Comparison of ENCODE assay signal across 13 cellular contexts in genomic region chr7:87155788-87156187, GRCh38. TPM values are rescaled to one million over a fixed set of nuclear protein-coding genes. Genes with fewer than 3 reads are reported as not detected.
DNase-seq lines count a peak whose midpoint lies in the region; ATAC-seq and TF ChIP-seq lines count a peak whose summit lies in the region.
"Had no signal": no experiment of that assay in that cellular context is flagged by ENCODE, and none has a peak within 500 bp of the region (broad histone marks: within the 10 kb centered on the region; RNA-seq: fewer than 3 reads in every experiment).

No MANE protein-coding gene starts in this region.

- TF ChIP-seq CTCF in WTC11 (IDR thresholded peaks at IDR 0.05), result no peak

- H3K27me3 ChIP-seq in iPS-18a (ENCODE audit: control insufficient read depth, insufficient read depth, low read length), result no peaks in the 10 kb centered on the region
- H3K27me3 ChIP-seq: left lung had no signal

- peaks cover 15% of the 10 kb centered on the region for H3K4me1 ChIP-seq in iPS-18a (ENCODE audit: control insufficient read depth, low read depth, low read length)

- peaks cover 12% of the 10 kb centered on the region for H3K36me3 ChIP-seq in iPS-18a (ENCODE audit: control insufficient read depth, low read depth, low read length)

- H3K36me3 Mint-ChIP-seq in activated T-cell treated with anti-CD3 and anti-CD28 coated beads, Interleukin-2, amount 50 U/mL, for 72 hours (ENCODE audit: insufficient read depth in 2 of 2), result peaks cover 13 to 19% of the 10 kb centered on the region in 2 donors
- H3K36me3 Mint-ChIP-seq in WTC11, result peaks cover 10% of the 10 kb centered on the region
- H3K36me3 Mint-ChIP-seq in stimulated activated naive B cell treated with anti-CD40 and anti-IgM and Interleukin-4, amounts not matched to agents 10 μg/mL and 1 μg/mL and 100 μg/mL, for 72 hours, result peaks cover 2 to 21% of the 10 kb centered on the region in 2 donors

- H3K4me3 Mint-ChIP-seq in activated T-cell treated with anti-CD3 and anti-CD28 coated beads, Interleukin-2, amount 50 U/mL, for 72 hours, result peak overlapping the region; percentile 29 to 81
- H3K4me3 Mint-ChIP-seq in WTC11, result no peak overlapping the region
- H3K4me3 Mint-ChIP-seq in stimulated activated naive B cell treated with anti-CD40 and anti-IgM and Interleukin-4, amounts not matched to agents 10 μg/mL and 1 μg/mL and 100 μg/mL, for 72 hours, result peak overlapping the region; percentile 50 to 61

- H3K27ac ChIP-seq in iPS-18a (ENCODE audit: low read length), result no peak overlapping the region
- H3K27ac ChIP-seq: left lung, skin epidermis had no signal

- H3K9ac ChIP-seq in iPS-18a (ENCODE audit: low read length), result no peak overlapping the region

- H3K27ac Mint-ChIP-seq in activated T-cell treated with anti-CD3 and anti-CD28 coated beads, Interleukin-2, amount 50 U/mL, for 72 hours, result peak overlapping the region; percentile 38
- H3K27ac Mint-ChIP-seq in WTC11, result peak overlapping the region; percentile 18; the same call in 1 of the 2 replicates
- H3K27ac Mint-ChIP-seq in stimulated activated naive B cell treated with anti-CD40 and anti-IgM and Interleukin-4, amounts not matched to agents 10 μg/mL and 1 μg/mL and 100 μg/mL, for 72 hours, result no peak overlapping the region

- no peaks in the 10 kb centered on the region for H3K9me3 ChIP-seq in iPS-18a (ENCODE audit: control insufficient read depth, low read depth, low read length)
- H3K9me3 ChIP-seq: left lung had no signal

- ATAC-seq in activated T-cell treated with anti-CD3 and anti-CD28 coated beads, Interleukin-2, amount 50 U/mL, for 72 hours (replicated peaks in 1 of 2), result no peak
- no peak for ATAC-seq in WTC11
- no peak for ATAC-seq in stimulated activated naive B cell treated with anti-CD40 and anti-IgM and Interleukin-4, amounts not matched to agents 10 μg/mL and 1 μg/mL and 100 μg/mL, for 72 hours (replicated peaks)
- ATAC-seq in HG03097 (IDR thresholded peaks at IDR 0.05; ENCODE audit: low FRiP score, unreplicated experiment), result no peak
- ATAC-seq: left lung had no signal

- H3K4me1 Mint-ChIP-seq in activated T-cell treated with anti-CD3 and anti-CD28 coated beads, Interleukin-2, amount 50 U/mL, for 72 hours (ENCODE audit: low read depth), result peaks cover 52% of the 10 kb centered on the region
- H3K4me1 Mint-ChIP-seq in WTC11, result peaks cover 40% of the 10 kb centered on the region
- peaks cover 18 to 44% of the 10 kb centered on the region in 2 donors for H3K4me1 Mint-ChIP-seq in stimulated activated naive B cell treated with anti-CD40 and anti-IgM and Interleukin-4, amounts not matched to agents 10 μg/mL and 1 μg/mL and 100 μg/mL, for 72 hours

- no peak for DNase-seq in activated T-cell treated with anti-CD3 and anti-CD28 coated beads, Interleukin-2, amount 50 U/mL, for 72 hours
- DNase-seq in activated T-cell treated with anti-CD3 and anti-CD28 coated beads, Interleukin-2, amount 50 U/mL, for 1 hour, result no peak
- no peak for DNase-seq in WTC11 (ENCODE audit: low spot score)
- DNase-seq in stimulated activated naive B cell treated with anti-CD40 and anti-IgM and Interleukin-4, amounts not matched to agents 10 μg/mL and 1 μg/mL and 100 μg/mL, for 72 hours, result no peak
- DNase-seq in H4 (ENCODE audit: low spot score), result no peak
- DNase-seq in DMS114 treated with DMSO at 0.1 percent for 48 hours (lab: John Stamatoyannopoulos, UW; ENCODE audit: unreplicated experiment), result no peak
- DNase-seq: amygdala, erythroblast, left lung, SHP77 treated with DMSO at 0.1 percent for 48 hours had no signal

- peak overlapping the region; percentile 5 for H3K4me3 ChIP-seq in iPS-18a (ENCODE audit: low read length)
- H3K4me3 ChIP-seq: skin epidermis had no signal

- H3K9me3 Mint-ChIP-seq in activated T-cell treated with anti-CD3 and anti-CD28 coated beads, Interleukin-2, amount 50 U/mL, for 72 hours, result no peaks in the 10 kb centered on the region
- no peaks in the 10 kb centered on the region for H3K9me3 Mint-ChIP-seq in WTC11
- H3K9me3 Mint-ChIP-seq in stimulated activated naive B cell treated with anti-CD40 and anti-IgM and Interleukin-4, amounts not matched to agents 10 μg/mL and 1 μg/mL and 100 μg/mL, for 72 hours, result no peaks in the 10 kb centered on the region

- CTCF ChIA-PET in WTC11 (lab: Charles Lee), result interaction anchor here (2.5 kb wide), 1 partner anchor 63 kb away, joined by 7 read pairs; no protein-coding TSS in a partner anchor

- H3K27me3 Mint-ChIP-seq in activated T-cell treated with anti-CD3 and anti-CD28 coated beads, Interleukin-2, amount 50 U/mL, for 72 hours (ENCODE audit: low read depth), result no peaks in the 10 kb centered on the region
- no peaks in the 10 kb centered on the region for H3K27me3 Mint-ChIP-seq in WTC11 (ENCODE audit: low read depth)
- no peaks in the 10 kb centered on the region for H3K27me3 Mint-ChIP-seq in stimulated activated naive B cell treated with anti-CD40 and anti-IgM and Interleukin-4, amounts not matched to agents 10 μg/mL and 1 μg/mL and 100 μg/mL, for 72 hours

- POLR2A ChIA-PET in WTC11 (lab: Charles Lee), result no interaction called here

TF ChIP-seq in WTC11, 78 proteins besides CTCF, POLR2A, EP300 and RAD21:
- TF ChIP-seq SMAD3 (CRISPR knock-in tag; IDR thresholded peaks at IDR 0.05; ENCODE audit: borderline replicate concordance), result no peak
- TF ChIP-seq GRHL2 (CRISPR knock-in tag; IDR thresholded peaks at IDR 0.05; ENCODE audit: insufficient replicate concordance, severe bottlenecking), result no peak
- TF ChIP-seq, protein P1, sequence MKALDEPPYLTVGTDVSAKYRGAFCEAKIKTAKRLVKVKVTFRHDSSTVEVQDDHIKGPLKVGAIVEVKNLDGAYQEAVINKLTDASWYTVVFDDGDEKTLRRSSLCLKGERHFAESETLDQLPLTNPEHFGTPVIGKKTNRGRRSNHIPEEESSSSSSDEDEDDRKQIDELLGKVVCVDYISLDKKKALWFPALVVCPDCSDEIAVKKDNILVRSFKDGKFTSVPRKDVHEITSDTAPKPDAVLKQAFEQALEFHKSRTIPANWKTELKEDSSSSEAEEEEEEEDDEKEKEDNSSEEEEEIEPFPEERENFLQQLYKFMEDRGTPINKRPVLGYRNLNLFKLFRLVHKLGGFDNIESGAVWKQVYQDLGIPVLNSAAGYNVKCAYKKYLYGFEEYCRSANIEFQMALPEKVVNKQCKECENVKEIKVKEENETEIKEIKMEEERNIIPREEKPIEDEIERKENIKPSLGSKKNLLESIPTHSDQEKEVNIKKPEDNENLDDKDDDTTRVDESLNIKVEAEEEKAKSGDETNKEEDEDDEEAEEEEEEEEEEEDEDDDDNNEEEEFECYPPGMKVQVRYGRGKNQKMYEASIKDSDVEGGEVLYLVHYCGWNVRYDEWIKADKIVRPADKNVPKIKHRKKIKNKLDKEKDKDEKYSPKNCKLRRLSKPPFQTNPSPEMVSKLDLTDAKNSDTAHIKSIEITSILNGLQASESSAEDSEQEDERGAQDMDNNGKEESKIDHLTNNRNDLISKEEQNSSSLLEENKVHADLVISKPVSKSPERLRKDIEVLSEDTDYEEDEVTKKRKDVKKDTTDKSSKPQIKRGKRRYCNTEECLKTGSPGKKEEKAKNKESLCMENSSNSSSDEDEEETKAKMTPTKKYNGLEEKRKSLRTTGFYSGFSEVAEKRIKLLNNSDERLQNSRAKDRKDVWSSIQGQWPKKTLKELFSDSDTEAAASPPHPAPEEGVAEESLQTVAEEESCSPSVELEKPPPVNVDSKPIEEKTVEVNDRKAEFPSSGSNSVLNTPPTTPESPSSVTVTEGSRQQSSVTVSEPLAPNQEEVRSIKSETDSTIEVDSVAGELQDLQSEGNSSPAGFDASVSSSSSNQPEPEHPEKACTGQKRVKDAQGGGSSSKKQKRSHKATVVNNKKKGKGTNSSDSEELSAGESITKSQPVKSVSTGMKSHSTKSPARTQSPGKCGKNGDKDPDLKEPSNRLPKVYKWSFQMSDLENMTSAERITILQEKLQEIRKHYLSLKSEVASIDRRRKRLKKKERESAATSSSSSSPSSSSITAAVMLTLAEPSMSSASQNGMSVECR (CRISPR knock-in tag; IDR thresholded peaks at IDR 0.05; ENCODE audit: borderline replicate concordance), result no peak
- no peak for TF ChIP-seq TCF7 (CRISPR knock-in tag; IDR thresholded peaks at IDR 0.05; ENCODE audit: low read depth)
- TF ChIP-seq ELF4 (CRISPR knock-in tag; IDR thresholded peaks at IDR 0.05; ENCODE audit: low read depth), result no peak
- TF ChIP-seq, protein P2, sequence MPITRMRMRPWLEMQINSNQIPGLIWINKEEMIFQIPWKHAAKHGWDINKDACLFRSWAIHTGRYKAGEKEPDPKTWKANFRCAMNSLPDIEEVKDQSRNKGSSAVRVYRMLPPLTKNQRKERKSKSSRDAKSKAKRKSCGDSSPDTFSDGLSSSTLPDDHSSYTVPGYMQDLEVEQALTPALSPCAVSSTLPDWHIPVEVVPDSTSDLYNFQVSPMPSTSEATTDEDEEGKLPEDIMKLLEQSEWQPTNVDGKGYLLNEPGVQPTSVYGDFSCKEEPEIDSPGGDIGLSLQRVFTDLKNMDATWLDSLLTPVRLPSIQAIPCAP (CRISPR knock-in tag; IDR thresholded peaks at IDR 0.05), result no peak
- no peak for TF ChIP-seq ZNF263 (CRISPR knock-in tag; IDR thresholded peaks at IDR 0.05; ENCODE audit: low read depth)
- TF ChIP-seq E2F1 (CRISPR knock-in tag; IDR thresholded peaks at IDR 0.05), result no peak
- no peak for TF ChIP-seq SP1 (CRISPR knock-in tag; conservative IDR thresholded peaks at IDR 0.05)

RNA-seq across cellular contexts. Expression of gene DMTF1, which starts 3.5 kb away (rescaled TPM):
- total RNA-seq in activated T-cell treated with anti-CD3 and anti-CD28 coated beads, Interleukin-2, amount 50 U/mL, for 72 hours, result 100 to 1,000 TPM in 1 of 2 donors, 10 to 100 TPM in 1; 90.0 to 103 TPM
- total RNA-seq in WTC11 (2021), result 79.3 to 87.9 TPM (median 86.8 TPM) in 3 replicates
- 15.0 and 33.3 TPM in 2 replicates for total RNA-seq in H4 (2014; rRNA removed; shearing (Covaris generic))
